In the genomic region with DNA sequence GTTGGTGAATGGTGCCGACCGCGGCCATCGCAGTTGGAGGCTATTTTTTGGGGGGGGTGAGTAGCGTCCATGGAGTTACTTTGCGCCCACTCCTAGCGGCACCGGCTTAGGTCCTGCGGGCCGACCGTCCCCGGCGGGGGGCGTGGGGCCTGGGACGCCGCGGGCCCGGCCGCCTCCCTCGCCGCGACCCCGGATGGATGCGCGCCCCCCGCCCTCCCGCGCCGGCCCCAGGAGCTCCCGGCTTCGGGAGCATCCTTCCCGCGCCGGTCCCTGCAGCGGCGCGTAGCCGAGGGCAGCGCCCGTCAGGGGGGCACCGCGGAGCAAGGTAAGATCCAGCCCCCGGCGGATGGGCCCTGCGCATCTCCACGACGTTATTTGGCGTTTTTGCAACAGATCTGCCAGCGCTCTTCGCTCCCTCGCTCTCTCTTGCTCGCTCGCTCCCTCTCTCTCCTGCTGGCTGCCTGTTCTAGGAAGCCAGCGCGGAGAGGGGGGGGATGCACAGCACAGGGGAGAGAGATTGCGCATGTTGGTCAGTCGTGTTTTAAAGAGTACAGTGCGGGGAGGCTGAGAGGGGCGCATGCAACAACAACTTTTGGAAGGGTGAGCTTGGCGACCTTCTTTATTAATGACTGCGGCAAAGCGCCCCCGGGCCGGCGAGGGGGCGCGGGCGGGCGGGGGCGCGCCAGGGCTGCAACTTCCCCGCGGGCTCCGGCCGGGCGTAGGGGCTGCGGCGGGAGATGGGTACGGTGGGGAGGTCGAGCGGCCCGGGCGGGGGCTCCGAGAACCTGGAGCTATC, we compare ENCODE assay signal across 8 cellular contexts.
A peak's percentile ranks its signal among the peaks of the same experiment; 100 is the strongest.
DNase-seq lines count a peak whose midpoint lies in the region; ATAC-seq and TF ChIP-seq lines count a peak whose summit lies in the region.

No MANE protein-coding gene starts in this region.

- H3K9me2 ChIP-seq in DOHH2 (replicated peaks; ENCODE audit: control insufficient read depth, low read length): no peaks in the 10 kb centered on the region

- no peaks in the 10 kb centered on the region for H3K9me3 ChIP-seq in DOHH2 (ENCODE audit: control insufficient read depth, insufficient read depth, low read length)

- H3K27me3 ChIP-seq in DOHH2 (ENCODE audit: control insufficient read depth, low read length) (peaks cover 2% of the 10 kb centered on the region), layer of hippocampus (ENCODE audit: control insufficient read depth, insufficient read depth, low read length) (no peaks in the 10 kb centered on the region)

- H3K27ac ChIP-seq in DOHH2 (ENCODE audit: low read depth, low read length) (peak overlapping the region; percentile 85), coronary artery (peak overlapping the region; percentile 96 to 100), layer of hippocampus (ENCODE audit: low read depth, low read length) (peak overlapping the region; percentile 99)

- peak; percentile 10 for ATAC-seq in HG02678 (IDR thresholded peaks at IDR 0.05; ENCODE audit: unreplicated experiment)
- no peak for ATAC-seq in GM18858 (IDR thresholded peaks at IDR 0.05; ENCODE audit: unreplicated experiment)

- peaks cover 45% of the 10 kb centered on the region for H3K79me2 ChIP-seq in DOHH2 (ENCODE audit: control insufficient read depth, low read length)

- peak overlapping the region; percentile 93 for H3K4me3 ChIP-seq in DOHH2 (ENCODE audit: low read length)
- H3K4me3 ChIP-seq in coronary artery: peak overlapping the region; percentile 97

- TF ChIP-seq CTCF in DOHH2 (IDR thresholded peaks at IDR 0.05; ENCODE audit: low read depth, low read length, poor library complexity, severe bottlenecking): peak; percentile 3
- no peak for TF ChIP-seq CTCF in coronary artery (IDR thresholded peaks at IDR 0.05)

- H4K20me1 ChIP-seq in DOHH2 (ENCODE audit: control insufficient read depth, insufficient read depth, low read depth, low read length): no peaks in the 10 kb centered on the region; the same call in 1 of the 2 replicates

- H3K4me2 ChIP-seq in DOHH2 (ENCODE audit: low read length): peak overlapping the region; percentile 79

- peak; percentile 27 for DNase-seq in NCI-H2227 treated with DMSO at 0.1 percent for 48 hours (lab: John Stamatoyannopoulos, UW)
- DNase-seq in activated CD4-positive, alpha-beta T cell treated with anti-CD3 and anti-CD28 coated beads for 48 hours: peak; percentile 74
- no peak for DNase-seq in coronary artery (ENCODE audit: low spot score)
- peak; percentile 31 to 42 for DNase-seq in stimulated activated CD4-positive, alpha-beta T cell treated with anti-CD3 and anti-CD28 coated beads, Interleukin-1b, Interleukin-23, amount 100 ng/mL, for 4 hours (ENCODE audit: low read depth in 2 of 2)

- peaks cover 17% of the 10 kb centered on the region for H3K4me1 ChIP-seq in DOHH2 (ENCODE audit: control insufficient read depth, low read length)

- H3K36me3 ChIP-seq in DOHH2 (ENCODE audit: control insufficient read depth, low read length): peaks cover 4% of the 10 kb centered on the region

- H3F3A ChIP-seq in DOHH2 (ENCODE audit: control insufficient read depth, insufficient read depth): peaks cover 14% of the 10 kb centered on the region
